In genomic region chr16:50967827-50968612, GRCh38 we compare ENCODE assay signal across 27 cellular contexts.
DNase-seq lines count a peak whose midpoint lies in the region; ATAC-seq, FAIRE-seq and TF ChIP-seq lines count a peak whose summit lies in the region.
"Had no signal": no experiment of that assay in that cellular context is flagged by ENCODE, and none has a peak within 500 bp of the region (broad histone marks: within the 10 kb centered on the region; RNA-seq: fewer than 3 reads in every experiment).

No MANE protein-coding gene starts in this region.

- peak; percentile 87 for ATAC-seq in HG03025 (IDR thresholded peaks at IDR 0.05; ENCODE audit: low FRiP score, unreplicated experiment)
- ATAC-seq in natural killer cell = no peak
- ATAC-seq: activated CD4-positive, alpha-beta T cell treated with anti-CD3 and anti-CD28 coated beads for 36 hours; activated CD8-positive, alpha-beta memory T cell treated with anti-CD3 and anti-CD28 coated beads, Interleukin-2, amount 10 ng/mL, durations not matched to agents 7 days and 5 days; activated T-helper 17 cell treated with anti-CD3 and anti-CD28 coated beads, Interleukin-2, amount 50 U/mL, for 72 hours; gastrocnemius medialis; naive thymus-derived CD4-positive, alpha-beta T cell; Right ventricle myocardium inferior had no signal

- no peak overlapping the region for H3K27ac Mint-ChIP-seq in natural killer cell
- H3K27ac Mint-ChIP-seq: activated CD4-positive, alpha-beta T cell treated with anti-CD3 and anti-CD28 coated beads for 36 hours; activated CD8-positive, alpha-beta memory T cell treated with anti-CD3 and anti-CD28 coated beads, Interleukin-2, amount 10 ng/mL, durations not matched to agents 7 days and 5 days; activated T-helper 17 cell treated with anti-CD3 and anti-CD28 coated beads, Interleukin-2, amount 50 U/mL, for 72 hours; CD4-positive, CD25-positive, alpha-beta regulatory T cell had no signal

- no peaks in the 10 kb centered on the region for H3K36me3 Mint-ChIP-seq in natural killer cell
- H3K36me3 Mint-ChIP-seq: activated CD8-positive, alpha-beta memory T cell treated with anti-CD3 and anti-CD28 coated beads, Interleukin-2, amount 10 ng/mL, durations not matched to agents 7 days and 5 days; CD4-positive, CD25-positive, alpha-beta regulatory T cell; naive thymus-derived CD4-positive, alpha-beta T cell had no signal

- DNase-seq in GM18507 (ENCODE audit: extremely low spot score, insufficient read length, low read depth) = no peak
- peak; percentile 42 for DNase-seq in GM20000 (ENCODE audit: low spot score)
- peak; percentile 30 for DNase-seq in astrocyte of the hippocampus (ENCODE audit: low read depth, low spot score)
- DNase-seq in SW480 (ENCODE audit: low spot score) = no peak
- no peak for DNase-seq in NCI-H2081 treated with DMSO at 0.1 percent for 48 hours (lab: John Stamatoyannopoulos, UW)
- DNase-seq in NCI-H2171 treated with DMSO at 0.1 percent for 48 hours (lab: John Stamatoyannopoulos, UW) = no peak
- no peak for DNase-seq in natural killer cell
- DNase-seq: activated CD4-positive, alpha-beta T cell treated with anti-CD3 and anti-CD28 coated beads for 36 hours; activated CD8-positive, alpha-beta memory T cell treated with anti-CD3 and anti-CD28 coated beads, Interleukin-2, amount 10 ng/mL, durations not matched to agents 7 days and 5 days; CD4-positive, CD25-positive, alpha-beta regulatory T cell; DMS 273 treated with DMSO at 0.1 percent for 48 hours; erythroblast; gastrocnemius medialis; GDM1; kidney glomerular epithelial cell; mesenchymal stem cell; naive thymus-derived CD4-positive, alpha-beta T cell; NCI-H1105 treated with DMSO at 0.1 percent for 48 hours; NCI-H2107; NCI-H510A treated with DMSO at 0.1 percent for 48 hours; sigmoid colon; stimulated activated naive CD4-positive, alpha-beta T cell had no signal

- intact Hi-C loops in natural killer cell (cut with micrococcal nuclease) = no loop called here

- no peaks in the 10 kb centered on the region for H3K9me3 Mint-ChIP-seq in natural killer cell
- H3K9me3 Mint-ChIP-seq: activated T-helper 17 cell treated with anti-CD3 and anti-CD28 coated beads, Interleukin-2, amount 50 U/mL, for 72 hours had no signal

- TF ChIP-seq CTCF in GM20000 (IDR thresholded peaks at IDR 0.05; ENCODE audit: extremely low read depth, missing control alignments) (no peak), natural killer cell (IDR thresholded peaks at IDR 0.05) (no peak)

- no peaks in the 10 kb centered on the region for H3K4me1 Mint-ChIP-seq in natural killer cell
- H3K4me1 Mint-ChIP-seq: activated CD4-positive, alpha-beta T cell treated with anti-CD3 and anti-CD28 coated beads for 36 hours; activated CD8-positive, alpha-beta memory T cell treated with anti-CD3 and anti-CD28 coated beads, Interleukin-2, amount 10 ng/mL, durations not matched to agents 7 days and 5 days; activated T-helper 17 cell treated with anti-CD3 and anti-CD28 coated beads, Interleukin-2, amount 50 U/mL, for 72 hours; CD4-positive, CD25-positive, alpha-beta regulatory T cell; naive thymus-derived CD4-positive, alpha-beta T cell had no signal

- peaks cover 8 to 12% of the 10 kb centered on the region in 2 donors for H3K27me3 Mint-ChIP-seq in natural killer cell (ENCODE audit: low read depth in 2 of 2)
- H3K27me3 Mint-ChIP-seq: activated CD8-positive, alpha-beta memory T cell treated with anti-CD3 and anti-CD28 coated beads, Interleukin-2, amount 10 ng/mL, durations not matched to agents 7 days and 5 days had no signal

- peak; percentile 33 for FAIRE-seq in GM18507 (lab: Jason Lieb, UNC)
- FAIRE-seq: GM19239, TTC549 had no signal

- no peak overlapping the region for H3K4me3 Mint-ChIP-seq in natural killer cell
- H3K4me3 Mint-ChIP-seq: activated CD4-positive, alpha-beta T cell treated with anti-CD3 and anti-CD28 coated beads for 36 hours; activated CD8-positive, alpha-beta memory T cell treated with anti-CD3 and anti-CD28 coated beads, Interleukin-2, amount 10 ng/mL, durations not matched to agents 7 days and 5 days; activated T-helper 17 cell treated with anti-CD3 and anti-CD28 coated beads, Interleukin-2, amount 50 U/mL, for 72 hours; CD4-positive, CD25-positive, alpha-beta regulatory T cell; naive thymus-derived CD4-positive, alpha-beta T cell had no signal

Comparison
In these comparisons a context has a peak if more than half of its experiments do, and no peak if none do; other contexts are left out.
1. DNase-seq: peak in GM20000 (single experiment) and astrocyte of the hippocampus (single experiment); none in GM18507 (single experiment), SW480 (single experiment), NCI-H2081 treated with DMSO at 0.1 percent for 48 hours (single experiment), NCI-H2171 treated with DMSO at 0.1 percent for 48 hours (single experiment) and natural killer cell (single experiment).